Comparison of ENCODE assay signal across 1 cellular context in genomic region chr9:131739988-131740648, GRCh38.
TF ChIP-seq lines count a peak whose summit lies in the region.

TSS of gene RAPGEF1 (minus strand) at chr9:131740076. CDS start at chr9:131739830, 246 bp downstream.

TF ChIP-seq in HepG2, 621 proteins besides CTCF, POLR2A, EP300 and RAD21 (continued from another document):
- no peak for TF ChIP-seq ZNF704 (CRISPR knock-in tag; IDR thresholded peaks at IDR 0.05; ENCODE audit: borderline replicate concordance)
- no peak for TF ChIP-seq ZBTB42 (CRISPR knock-in tag; IDR thresholded peaks at IDR 0.05)
- TF ChIP-seq ZFP90 (CRISPR knock-in tag; IDR thresholded peaks at IDR 0.05; ENCODE audit: borderline replicate concordance), result no peak
- 0 out of 2 replicates have a peak, but pooled peaks have one; percentile 23 for TF ChIP-seq REPIN1 (CRISPR knock-in tag; IDR thresholded peaks at IDR 0.05; ENCODE audit: borderline replicate concordance, low read depth)
- peak; percentile 82 for TF ChIP-seq ADNP (CRISPR knock-in tag; IDR thresholded peaks at IDR 0.05)
- TF ChIP-seq REST (IDR thresholded peaks at IDR 0.05; ENCODE audit: borderline replicate concordance in 1 of 2, low read depth in 1 of 2, low read length in 2 of 2), result no peak
- TF ChIP-seq ZNF792 (CRISPR knock-in tag; IDR thresholded peaks at IDR 0.05), result no peak
- TF ChIP-seq NR2F6 (IDR thresholded peaks at IDR 0.05), result no peak
- no peak for TF ChIP-seq NR2F6 (CRISPR knock-in tag; IDR thresholded peaks at IDR 0.05)
- TF ChIP-seq AFF4 (CRISPR knock-in tag; IDR thresholded peaks at IDR 0.05), result no peak
- no peak for TF ChIP-seq KLF13 (CRISPR knock-in tag; IDR thresholded peaks at IDR 0.05)
- TF ChIP-seq JUND (CRISPR knock-in tag; IDR thresholded peaks at IDR 0.05), result no peak
- TF ChIP-seq DDIT3 (CRISPR knock-in tag; IDR thresholded peaks at IDR 0.05), result no peak
